In the genomic region with DNA sequence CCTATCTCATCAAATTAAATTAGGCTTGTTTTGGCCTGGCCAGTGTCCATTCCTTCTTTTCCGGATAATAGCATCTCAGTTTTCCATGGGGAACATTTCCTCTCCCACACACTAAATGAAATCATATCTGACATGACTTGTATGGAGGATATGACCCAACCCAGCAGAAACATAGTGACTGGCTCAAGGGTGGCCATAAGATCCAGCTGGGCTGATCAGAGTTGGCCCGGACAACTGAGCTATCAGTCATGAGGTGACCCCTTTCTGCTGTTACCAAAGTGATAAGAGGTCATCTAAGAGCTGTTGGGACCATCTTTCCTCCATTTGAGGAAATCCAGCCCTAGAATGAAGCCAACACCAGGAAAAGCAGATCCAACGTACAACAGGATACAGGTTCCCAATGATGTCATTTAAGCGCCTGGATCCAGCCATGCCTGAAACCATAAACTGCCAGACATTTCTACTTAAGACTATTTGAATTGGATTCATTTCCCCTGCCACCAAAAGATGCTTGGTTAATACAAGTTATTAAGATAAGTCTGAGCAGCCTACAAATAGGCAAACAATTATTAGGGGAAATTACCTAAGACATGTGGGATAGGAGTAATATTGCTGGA, we compare ENCODE assay signal across 18 cellular contexts. TPM values are rescaled to one million over a fixed set of nuclear protein-coding genes. Genes with fewer than 3 reads are reported as not detected.
A peak's percentile ranks its signal among the peaks of the same experiment; 100 is the strongest.
DNase-seq lines count a peak whose midpoint lies in the region; ATAC-seq and TF ChIP-seq lines count a peak whose summit lies in the region.
"Had no signal": no experiment of that assay in that cellular context is flagged by ENCODE, and none has a peak within 500 bp of the region (broad histone marks: within the 10 kb centered on the region; RNA-seq: fewer than 3 reads in every experiment).

No MANE protein-coding gene starts in this region.

- no peak overlapping the region for H3K4me3 Mint-ChIP-seq in stimulated activated naive CD8-positive, alpha-beta T cell treated with anti-CD3 and anti-CD28 coated beads, Interleukin-15, amount 100 ng/mL, for 72 hours
- H3K4me3 Mint-ChIP-seq: activated CD8-positive, alpha-beta T cell treated with anti-CD3 and anti-CD28 coated beads for 36 hours; natural killer cell treated with Interleukin-12 subunit alpha and Interleukin-12 subunit beta and Interleukin-15 and Interleukin-18, amount 100 ng/mL, for 72 hours had no signal

- TF ChIP-seq EP300 in upper lobe of left lung (IDR thresholded peaks at IDR 0.05): no peak

- H3K4me1 ChIP-seq in Loucy (ENCODE audit: insufficient read depth, low read length, poor library complexity, severe bottlenecking) (peaks cover 16% of the 10 kb centered on the region), right atrium auricular region (peaks cover 0 to 19% of the 10 kb centered on the region in 2 donors), upper lobe of left lung (peaks cover 7 to 24% (median 11%) of the 10 kb centered on the region in 4 donors)

- no peak for DNase-seq in right atrium auricular region (ENCODE audit: low spot score)
- no peak for DNase-seq in upper lobe of left lung
- DNase-seq in GOT3 (lab: John Stamatoyannopoulos, UW): no peak
- no peak for DNase-seq in foreskin fibroblast
- no peak for DNase-seq in stimulated activated naive CD8-positive, alpha-beta T cell treated with anti-CD3 and anti-CD28 coated beads, Interleukin-15, amount 100 ng/mL, for 72 hours
- DNase-seq: activated naive CD4-positive, alpha-beta T cell treated with anti-CD3 and anti-CD28 coated beads, Interleukin-2, amount 50 U/mL, for 16 hours; AML-193; colonic mucosa; mesendoderm; NCI-H1436 treated with DMSO at 0.1 percent for 48 hours; NCI-H510A treated with DMSO at 0.1 percent for 48 hours; thyroid gland had no signal

- H3K9me2 ChIP-seq in Loucy (replicated peaks; ENCODE audit: low read depth, low read length): no peaks in the 10 kb centered on the region

- no peaks in the 10 kb centered on the region for H4K20me1 ChIP-seq in Loucy (ENCODE audit: insufficient read depth, low read length, poor library complexity, severe bottlenecking)

- no peak overlapping the region for H2AFZ ChIP-seq in Loucy (ENCODE audit: low read length)
- H2AFZ ChIP-seq: parathyroid adenoma had no signal

- H3K4me2 ChIP-seq in Loucy (ENCODE audit: low read depth, low read length, poor library complexity, severe bottlenecking): peak overlapping the region; percentile 65

- H3K27ac ChIP-seq in cingulate gyrus (ENCODE audit: low read depth, low read length) (peak overlapping the region; percentile 16), right atrium auricular region (peak overlapping the region; percentile 42 to 67), upper lobe of left lung (peak overlapping the region; percentile 23 to 67 (median 54))
- H3K27ac ChIP-seq: colonic mucosa had no signal

- H3K4me3 ChIP-seq in Loucy (ENCODE audit: low read length, poor library complexity, severe bottlenecking) (no peak overlapping the region), right atrium auricular region (no peak overlapping the region), upper lobe of left lung (no peak overlapping the region), foreskin fibroblast (ENCODE audit: low read depth in 1 of 2, low read length in 2 of 2) (no peak overlapping the region)
- H3K4me3 ChIP-seq: colonic mucosa, thyroid gland had no signal

- TF ChIP-seq POLR2A in upper lobe of left lung (IDR thresholded peaks at IDR 0.05): no peak

- H3K79me2 ChIP-seq in Loucy (ENCODE audit: insufficient read depth, low read length): no peaks in the 10 kb centered on the region
- H3K79me2 ChIP-seq: parathyroid adenoma had no signal

- peaks cover 18% of the 10 kb centered on the region for H3K4me1 Mint-ChIP-seq in stimulated activated naive CD8-positive, alpha-beta T cell treated with anti-CD3 and anti-CD28 coated beads, Interleukin-15, amount 100 ng/mL, for 72 hours

- no peaks in the 10 kb centered on the region for H3K27me3 ChIP-seq in Loucy (ENCODE audit: insufficient read depth, low read length, poor library complexity, severe bottlenecking)
- H3K27me3 ChIP-seq in right atrium auricular region: no peaks in the 10 kb centered on the region
- no peaks in the 10 kb centered on the region for H3K27me3 ChIP-seq in upper lobe of left lung
- H3K27me3 ChIP-seq: colonic mucosa, thyroid gland had no signal

- H3K27ac Mint-ChIP-seq in stimulated activated naive CD8-positive, alpha-beta T cell treated with anti-CD3 and anti-CD28 coated beads, Interleukin-15, amount 100 ng/mL, for 72 hours: no peak overlapping the region
- H3K27ac Mint-ChIP-seq: activated CD8-positive, alpha-beta T cell treated with anti-CD3 and anti-CD28 coated beads for 36 hours; natural killer cell treated with Interleukin-12 subunit alpha and Interleukin-12 subunit beta and Interleukin-15 and Interleukin-18, amount 100 ng/mL, for 72 hours had no signal

- H3K27me3 Mint-ChIP-seq in stimulated activated naive CD8-positive, alpha-beta T cell treated with anti-CD3 and anti-CD28 coated beads, Interleukin-15, amount 100 ng/mL, for 72 hours: peaks cover 20% of the 10 kb centered on the region
- H3K27me3 Mint-ChIP-seq: stimulated activated naive B cell treated with anti-CD40 and anti-IgM and Interleukin-4, amounts not matched to agents 10 μg/mL and 1 μg/mL and 100 μg/mL, for 72 hours had no signal

- H3K36me3 ChIP-seq in Loucy (ENCODE audit: insufficient read depth, low read length) (no peaks in the 10 kb centered on the region), right atrium auricular region (no peaks in the 10 kb centered on the region), upper lobe of left lung (no peaks in the 10 kb centered on the region)
- H3K36me3 ChIP-seq: colonic mucosa, thyroid gland had no signal

- no peaks in the 10 kb centered on the region for H3K9me3 ChIP-seq in Loucy (ENCODE audit: insufficient read depth, low read depth, low read length)
- H3K9me3 ChIP-seq in right atrium auricular region: no peaks in the 10 kb centered on the region
- no peaks in the 10 kb centered on the region for H3K9me3 ChIP-seq in upper lobe of left lung
- H3K9me3 ChIP-seq: colonic mucosa, thyroid gland had no signal

- H3K9ac ChIP-seq in Loucy (ENCODE audit: low read depth, low read length, poor library complexity, severe bottlenecking): no peak overlapping the region
- H3K9ac ChIP-seq: parathyroid adenoma had no signal

- H3F3A ChIP-seq in Loucy (ENCODE audit: low read depth): no peaks in the 10 kb centered on the region

- peaks cover 6 to 7% of the 10 kb centered on the region in 2 donors for H3K9me3 Mint-ChIP-seq in stimulated activated naive CD8-positive, alpha-beta T cell treated with anti-CD3 and anti-CD28 coated beads, Interleukin-15, amount 100 ng/mL, for 72 hours
- H3K9me3 Mint-ChIP-seq: natural killer cell treated with Interleukin-12 subunit alpha and Interleukin-12 subunit beta and Interleukin-15 and Interleukin-18, amount 100 ng/mL, for 72 hours had no signal

- no peak for ATAC-seq in upper lobe of left lung (ENCODE audit: low FRiP score in 2 of 2)
- ATAC-seq in stimulated activated naive CD8-positive, alpha-beta T cell treated with anti-CD3 and anti-CD28 coated beads, Interleukin-15, amount 100 ng/mL, for 72 hours: no peak

- TF ChIP-seq CTCF in Loucy (conservative IDR thresholded peaks at IDR 0.05; ENCODE audit: low read length) (no peak), right atrium auricular region (IDR thresholded peaks at IDR 0.05) (no peak), upper lobe of left lung (IDR thresholded peaks at IDR 0.05) (no peak), foreskin fibroblast (IDR thresholded peaks at IDR 0.05; ENCODE audit: low read depth, low read length) (no peak)

- WGBS in upper lobe of left lung, 2 donors: 83 to 85% methylated on average over 4 of the region's 4 CpGs

RNA-seq across cellular contexts. Expression of a gene that starts 20.7 kb away (rescaled TPM):
- 100 to 1,000 TPM in 1 of 2 donors, 10 to 100 TPM in 1; 62.9 to 104 TPM for total RNA-seq in right atrium auricular region
- total RNA-seq in upper lobe of left lung: 100 to 1,000 TPM; 188 to 603 (median 373) TPM
